In the genomic region with DNA sequence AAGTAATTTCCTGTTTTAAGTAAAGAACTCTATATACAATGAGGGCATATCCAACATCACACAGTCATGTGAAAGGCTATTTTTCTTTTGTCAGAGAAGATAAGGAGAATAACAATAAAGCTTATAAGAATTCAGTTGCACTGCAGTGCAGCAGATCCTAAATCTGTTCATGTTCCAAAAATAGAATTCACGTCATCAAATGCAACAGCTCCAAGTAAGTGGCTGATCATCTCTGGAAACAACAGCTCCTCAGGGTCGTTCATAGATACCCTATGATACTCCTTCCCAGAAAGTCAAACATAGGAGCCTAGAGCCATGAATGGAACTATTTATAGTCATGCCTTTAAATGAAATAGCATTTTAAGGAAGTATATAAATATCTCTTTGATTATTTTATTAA, we compare ENCODE assay signal across 23 cellular contexts.
A peak's percentile ranks its signal among the peaks of the same experiment; 100 is the strongest.
DNase-seq lines count a peak whose midpoint lies in the region; ATAC-seq, FAIRE-seq and TF ChIP-seq lines count a peak whose summit lies in the region.
"Had no signal": no experiment of that assay in that cellular context is flagged by ENCODE, and none has a peak within 500 bp of the region (broad histone marks: within the 10 kb centered on the region; RNA-seq: fewer than 3 reads in every experiment).

No MANE protein-coding gene starts in this region.

- DNase-seq in endothelial cell of umbilical vein (ENCODE audit: low read depth, low spot score) = peak; percentile 24
- no peak for DNase-seq in C1 segment of cervical spinal cord (lab: John Stamatoyannopoulos, UW)
- no peak for DNase-seq in AG08395 (ENCODE audit: low spot score)
- DNase-seq: activated naive CD8-positive, alpha-beta T cell treated with anti-CD3 and anti-CD28 coated beads, Interleukin-2, amount 10 ng/mL, durations not matched to agents 7 days and 5 days; CD8-positive, alpha-beta T cell; DMS153; GF-D8; H9; NCI-H1417 treated with DMSO at 0.1 percent for 48 hours; NCI-H524 had no signal

- H3K9me3 ChIP-seq in HEK293 (ENCODE audit: control insufficient read depth, insufficient read depth, low read depth, low read length) (no peaks in the 10 kb centered on the region), endothelial cell of umbilical vein (replicated peaks; ENCODE audit: control insufficient read depth, insufficient read depth, low read length) (no peaks in the 10 kb centered on the region)
- H3K9me3 ChIP-seq: thoracic aorta had no signal

- TF ChIP-seq POLR2A in endothelial cell of umbilical vein (IDR thresholded peaks at IDR 0.05; ENCODE audit: low read depth, low read length) = no peak

- H3K27ac ChIP-seq in HEK293 (ENCODE audit: extremely low read depth, low read depth, low read length) (no peak overlapping the region), endothelial cell of umbilical vein (ENCODE audit: insufficient read depth, low read depth, low read length) (no peak overlapping the region)
- H3K27ac ChIP-seq: thoracic aorta had no signal

- POLR2A ChIA-PET in HEK293 (lab: Yijun Ruan, JAX) = no interaction called here
- POLR2A ChIA-PET in endothelial cell of umbilical vein (lab: Charles Lee) = no interaction called here

- BruUV-seq in endothelial cell of umbilical vein (replicated peaks; lab: Mats Ljungman, UMichigan) = no TSS peak

- no peaks in the 10 kb centered on the region for H3K9me1 ChIP-seq in endothelial cell of umbilical vein (replicated peaks; ENCODE audit: control insufficient read depth, extremely low read depth, insufficient read depth, low read length)

- H3K4me3 ChIP-seq in HEK293 (ENCODE audit: low read depth, low read length) (no peak overlapping the region), endothelial cell of umbilical vein (replicated peaks in 1 of 3; ENCODE audit: insufficient read depth in 1 of 3, low read depth in 1 of 3, low read length in 3 of 3) (no peak overlapping the region)
- H3K4me3 ChIP-seq: smooth muscle cell, thoracic aorta had no signal

- no peak overlapping the region for H3K9ac ChIP-seq in endothelial cell of umbilical vein (replicated peaks; ENCODE audit: extremely low read depth, insufficient read depth, low read length)

- no peaks in the 10 kb centered on the region for H3K27me3 ChIP-seq in endothelial cell of umbilical vein (ENCODE audit: control insufficient read depth in 2 of 2, insufficient read depth in 2 of 2, low read length in 2 of 2)

- H3K4me2 ChIP-seq in endothelial cell of umbilical vein (ENCODE audit: insufficient read depth, low read length) = no peak overlapping the region
- H3K4me2 ChIP-seq: smooth muscle cell had no signal

- ATAC-seq in SK-N-SH treated with all-trans-retinoic acid at 6 μM for 48 hours (peak; percentile 8), HG02884 (IDR thresholded peaks at IDR 0.05; ENCODE audit: unreplicated experiment) (no peak)
- ATAC-seq: CD8-positive, alpha-beta T cell; stimulated activated memory B cell treated with anti-CD40 and anti-IgM and Interleukin-4, amounts not matched to agents 10 μg/mL and 1 μg/mL and 100 μg/mL, for 72 hours; WTC11 had no signal

- no peaks in the 10 kb centered on the region for H4K20me1 ChIP-seq in endothelial cell of umbilical vein (replicated peaks; ENCODE audit: control insufficient read depth, extremely low read depth, insufficient read depth, low read length)

- dilution Hi-C loops in endothelial cell of umbilical vein (cut with MboI; ENCODE audit: extremely low pct_ligation_motif_present, low sequenced_read_pairs) = no loop called here

- CTCF ChIA-PET in HEK293 (lab: Yijun Ruan, JAX) = no interaction called here
- CTCF ChIA-PET in endothelial cell of umbilical vein (lab: Charles Lee) = interaction anchor here (1.9 to 17.6 kb wide), 2 partner anchors 10 to 39 kb away, joined by 8 to 497 read pairs; no protein-coding TSS in a partner anchor

- H3K9me3 Mint-ChIP-seq in nephron = no peaks in the 10 kb centered on the region
- H3K9me3 Mint-ChIP-seq: activated naive CD8-positive, alpha-beta T cell treated with anti-CD3 and anti-CD28 coated beads, Interleukin-2, amount 10 ng/mL, durations not matched to agents 7 days and 5 days; activated T-helper 2 cell treated with anti-CD3 and anti-CD28 coated beads, Interferon-gamma antibody, Interleukin-2, Interleukin-4, amounts not matched to agents 10 μg/mL and 5 μg/mL and 100 μg/mL, durations not matched to agents 14 hours and 24 hours and 36 hours; CD8-positive, alpha-beta T cell; H9; IgD-negative memory B cell; neural crest cell; stimulated activated memory B cell treated with anti-CD40 and anti-IgM and Interleukin-4, amounts not matched to agents 10 μg/mL and 1 μg/mL and 100 μg/mL, for 72 hours; WTC11 had no signal

- H3K27me3 Mint-ChIP-seq in nephron (ENCODE audit: low read depth) = peaks cover 4% of the 10 kb centered on the region

- no peak for FAIRE-seq in endothelial cell of umbilical vein (lab: Jason Lieb, UNC)
- FAIRE-seq: bronchial epithelial cell had no signal

- peak overlapping the region; percentile 13 to 49 (median 31) for H3K27ac Mint-ChIP-seq in nephron
- H3K27ac Mint-ChIP-seq: activated naive CD8-positive, alpha-beta T cell treated with anti-CD3 and anti-CD28 coated beads, Interleukin-2, amount 10 ng/mL, durations not matched to agents 7 days and 5 days; activated T-helper 2 cell treated with anti-CD3 and anti-CD28 coated beads, Interferon-gamma antibody, Interleukin-2, Interleukin-4, amounts not matched to agents 10 μg/mL and 5 μg/mL and 100 μg/mL, durations not matched to agents 14 hours and 24 hours and 36 hours; CD8-positive, alpha-beta T cell; H9; IgD-negative memory B cell; mesothelial cell of epicardium; stimulated activated memory B cell treated with anti-CD40 and anti-IgM and Interleukin-4, amounts not matched to agents 10 μg/mL and 1 μg/mL and 100 μg/mL, for 72 hours; WTC11 had no signal

- intact Hi-C loops in endothelial cell of umbilical vein (cut with micrococcal nuclease) = no loop called here

- H3K4me1 Mint-ChIP-seq in nephron = peaks cover 52% of the 10 kb centered on the region
- H3K4me1 Mint-ChIP-seq: activated naive CD8-positive, alpha-beta T cell treated with anti-CD3 and anti-CD28 coated beads, Interleukin-2, amount 10 ng/mL, durations not matched to agents 7 days and 5 days; H9; IgD-negative memory B cell; stimulated activated memory B cell treated with anti-CD40 and anti-IgM and Interleukin-4, amounts not matched to agents 10 μg/mL and 1 μg/mL and 100 μg/mL, for 72 hours; WTC11 had no signal

- H3K79me2 ChIP-seq in endothelial cell of umbilical vein (ENCODE audit: control insufficient read depth, insufficient read depth, low read length) = no peaks in the 10 kb centered on the region

- TF ChIP-seq CTCF in HEK293 (tag by site-specific recombination; IDR thresholded peaks at IDR 0.05) (no peak), endothelial cell of umbilical vein (IDR thresholded peaks at IDR 0.05; ENCODE audit: extremely low read depth in 1 of 2, insufficient read depth in 1 of 2, low read depth in 1 of 2, low read length in 2 of 2) (no peak), nephron (IDR thresholded peaks at IDR 0.05; ENCODE audit: unreplicated experiment in 3 of 3) (no peak)

- no peak overlapping the region for H3K4me3 Mint-ChIP-seq in nephron
- H3K4me3 Mint-ChIP-seq: activated naive CD8-positive, alpha-beta T cell treated with anti-CD3 and anti-CD28 coated beads, Interleukin-2, amount 10 ng/mL, durations not matched to agents 7 days and 5 days; CD8-positive, alpha-beta T cell; H9; IgD-negative memory B cell; mesothelial cell of epicardium; neural crest cell; stimulated activated memory B cell treated with anti-CD40 and anti-IgM and Interleukin-4, amounts not matched to agents 10 μg/mL and 1 μg/mL and 100 μg/mL, for 72 hours; WTC11 had no signal

- no peaks in the 10 kb centered on the region for H3K36me3 ChIP-seq in HEK293 (ENCODE audit: control insufficient read depth in 2 of 2, insufficient read depth in 1 of 2, low read length in 2 of 2)
- H3K36me3 ChIP-seq in endothelial cell of umbilical vein (ENCODE audit: control insufficient read depth in 2 of 2, extremely low read depth in 1 of 2, insufficient read depth in 2 of 2, low read length in 2 of 2) = no peaks in the 10 kb centered on the region
- H3K36me3 ChIP-seq: thoracic aorta had no signal

- H3K36me3 Mint-ChIP-seq in nephron (ENCODE audit: low read depth) = peaks cover 3% of the 10 kb centered on the region
- H3K36me3 Mint-ChIP-seq: activated naive CD8-positive, alpha-beta T cell treated with anti-CD3 and anti-CD28 coated beads, Interleukin-2, amount 10 ng/mL, durations not matched to agents 7 days and 5 days; CD8-positive, alpha-beta T cell; IgD-negative memory B cell; mesothelial cell of epicardium; stimulated activated memory B cell treated with anti-CD40 and anti-IgM and Interleukin-4, amounts not matched to agents 10 μg/mL and 1 μg/mL and 100 μg/mL, for 72 hours; WTC11 had no signal

- peaks cover 17% of the 10 kb centered on the region for H3K4me1 ChIP-seq in HEK293 (ENCODE audit: control insufficient read depth, insufficient read depth, low read length)
- peaks cover 11% of the 10 kb centered on the region for H3K4me1 ChIP-seq in endothelial cell of umbilical vein (ENCODE audit: control insufficient read depth, extremely low read depth, insufficient read depth, low read length)

- H2AFZ ChIP-seq in endothelial cell of umbilical vein (ENCODE audit: low read depth, low read length) = no peak overlapping the region

TF ChIP-seq in HEK293, 187 proteins besides CTCF, POLR2A, EP300 and RAD21 (continues in another document):
- TF ChIP-seq SP3 (tag by site-specific recombination; IDR thresholded peaks at IDR 0.05) = no peak

TF ChIP-seq in SK-N-SH treated with all-trans-retinoic acid at 6 μM for 48 hours, 23 proteins besides CTCF, POLR2A, EP300 and RAD21:
- no peak for TF ChIP-seq TOX (CRISPR knock-in tag; IDR thresholded peaks at IDR 0.05; ENCODE audit: borderline replicate concordance)
- peak; percentile 59 for TF ChIP-seq ISL1 (CRISPR knock-in tag; IDR thresholded peaks at IDR 0.05)
- TF ChIP-seq SNAI2 (CRISPR knock-in tag; IDR thresholded peaks at IDR 0.05) = 0 out of 2 replicates have a peak, but pooled peaks have one; percentile 27
- 0 out of 2 replicates have a peak, but pooled peaks have one; percentile 13 for TF ChIP-seq CSDC2 (CRISPR knock-in tag; IDR thresholded peaks at IDR 0.05)

TF ChIP-seq in endothelial cell of umbilical vein, 7 proteins besides CTCF, POLR2A, EP300 and RAD21:
- TF ChIP-seq MYC (IDR thresholded peaks at IDR 0.05; ENCODE audit: low read depth, low read length) (no peak), EZH2 (IDR thresholded peaks at IDR 0.05; ENCODE audit: borderline replicate concordance, low read depth, low read length, severe bottlenecking) (no peak), POLR2AphosphoS5 (IDR thresholded peaks at IDR 0.05; ENCODE audit: insufficient read depth, low read depth, low read length) (no peak), JUN (IDR thresholded peaks at IDR 0.05; ENCODE audit: borderline replicate concordance, insufficient read depth, insufficient read length, low read depth) (no peak), FOS (IDR thresholded peaks at IDR 0.05; ENCODE audit: borderline replicate concordance, insufficient read depth, low read length) (no peak)
- TF ChIP-seq, protein P1, sequence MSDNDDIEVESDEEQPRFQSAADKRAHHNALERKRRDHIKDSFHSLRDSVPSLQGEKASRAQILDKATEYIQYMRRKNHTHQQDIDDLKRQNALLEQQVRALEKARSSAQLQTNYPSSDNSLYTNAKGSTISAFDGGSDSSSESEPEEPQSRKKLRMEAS (IDR thresholded peaks at IDR 0.05; ENCODE audit: insufficient read depth, insufficient read length) = no peak
